11 cellular contexts compared by ENCODE assay signal in genomic region chr1:184141481-184141880, GRCh38.
"Had no signal": no experiment of that assay in that cellular context is flagged by ENCODE, and none has a peak within 500 bp of the region (broad histone marks: within the 10 kb centered on the region; RNA-seq: fewer than 3 reads in every experiment).

No MANE protein-coding gene starts in this region.

- FAIRE-seq: H1, H54 had no signal

- H3K9me3 ChIP-seq: HAP-1 had no signal

- H3K4me1 ChIP-seq: HAP-1 had no signal

- H2AFZ ChIP-seq: GM23248, GM23338 had no signal

- H3K9ac ChIP-seq: GM23248 had no signal

- H3K27ac ChIP-seq: GM23248 had no signal

- H3K4me3 ChIP-seq: GM23248, GM23338, HAP-1 had no signal

- ATAC-seq: GM23338, HCT116 had no signal

- DNase-seq: GM23248, GOT3, H7, H9, HCEC 1CT, HFFc6 had no signal

- H3K4me2 ChIP-seq: GM23338 had no signal

- H3K36me3 ChIP-seq: HAP-1 had no signal
